Comparison of ENCODE assay signal across 8 cellular contexts in the genomic region with DNA sequence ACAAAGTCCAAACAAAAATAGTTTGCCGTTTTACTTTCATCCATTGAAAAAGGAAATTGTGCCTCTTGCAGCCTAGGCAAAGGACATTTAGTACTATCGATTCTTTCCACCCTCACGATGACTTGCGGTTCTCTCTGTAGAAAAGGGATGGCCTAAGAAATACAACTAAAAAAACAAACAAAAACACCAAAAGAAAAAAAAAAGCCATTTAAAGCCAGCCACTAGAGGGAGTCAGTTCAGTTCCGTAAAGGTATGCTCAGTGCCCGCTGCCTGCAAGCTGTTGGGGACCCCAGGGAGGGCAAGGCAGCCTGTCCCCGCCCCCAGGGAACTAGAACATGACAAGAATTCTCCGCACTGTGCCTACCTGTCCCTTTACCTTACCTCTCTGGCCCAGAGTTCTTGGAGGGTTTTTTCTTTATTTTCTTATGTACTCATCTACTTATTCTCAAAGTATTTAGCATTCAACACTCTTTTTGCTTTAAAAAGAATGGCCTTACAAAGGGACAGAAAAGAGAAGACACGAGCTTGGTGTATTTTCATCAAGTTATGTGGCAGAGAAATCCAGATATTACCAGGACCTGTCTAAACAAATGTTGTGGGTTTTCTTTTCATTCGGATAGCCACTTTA. TPM values are rescaled to one million over a fixed set of nuclear protein-coding genes. Genes with fewer than 3 reads are reported as not detected.
DNase-seq lines count a peak whose midpoint lies in the region; ATAC-seq and TF ChIP-seq lines count a peak whose summit lies in the region.

No MANE protein-coding gene starts in this region.

- H3K27ac ChIP-seq in HL-60 (replicated peaks): no peak overlapping the region

- no peaks in the 10 kb centered on the region for H3K36me3 Mint-ChIP-seq in MCF 10A (ENCODE audit: insufficient read depth, unreplicated experiment)
- no peaks in the 10 kb centered on the region for H3K36me3 Mint-ChIP-seq in stimulated activated naive B cell treated with anti-CD40 and anti-IgM and Interleukin-4, amounts not matched to agents 10 μg/mL and 1 μg/mL and 100 μg/mL, for 72 hours

- H3K27me3 Mint-ChIP-seq in MCF 10A (ENCODE audit: insufficient read depth, unreplicated experiment): no peaks in the 10 kb centered on the region
- H3K27me3 Mint-ChIP-seq in stimulated activated naive B cell treated with anti-CD40 and anti-IgM and Interleukin-4, amounts not matched to agents 10 μg/mL and 1 μg/mL and 100 μg/mL, for 72 hours: peaks cover 19 to 35% of the 10 kb centered on the region in 2 donors

- CTCF ChIA-PET in MCF 10A (lab: Yijun Ruan, JAX): interaction anchor here (0.6 to 5.1 kb wide), 24 partner anchors 9 to 1405 kb away, joined by 3 to 35 read pairs (median 5); no protein-coding TSS in a partner anchor

- TF ChIP-seq CTCF in HL-60 (IDR thresholded peaks at IDR 0.05; ENCODE audit: insufficient read depth, low read length) (peak; percentile 54), MCF 10A (IDR thresholded peaks at IDR 0.05; ENCODE audit: unreplicated experiment) (peak; percentile 66)

- ATAC-seq in SK-N-SH treated with all-trans-retinoic acid at 6 μM for 48 hours (peak; percentile 72), GM21515 (IDR thresholded peaks at IDR 0.05; ENCODE audit: unreplicated experiment) (no peak)
- peak; percentile 65 to 67 for ATAC-seq in stimulated activated naive B cell treated with anti-CD40 and anti-IgM and Interleukin-4, amounts not matched to agents 10 μg/mL and 1 μg/mL and 100 μg/mL, for 72 hours (replicated peaks)

- H3K27ac Mint-ChIP-seq in MCF 10A (ENCODE audit: low read depth, unreplicated experiment): peak overlapping the region; percentile 76
- H3K27ac Mint-ChIP-seq in stimulated activated naive B cell treated with anti-CD40 and anti-IgM and Interleukin-4, amounts not matched to agents 10 μg/mL and 1 μg/mL and 100 μg/mL, for 72 hours: no peak overlapping the region

- TSS peak; percentile 20 for BruUV-seq in MCF 10A (replicated peaks; lab: Mats Ljungman, UMichigan)

- DNase-seq in NCI-H345 treated with DMSO at 0.1 percent for 48 hours (lab: John Stamatoyannopoulos, UW; ENCODE audit: unreplicated experiment): peak; percentile 2
- DNase-seq in NCI-H345 (lab: John Stamatoyannopoulos, UW): no peak
- DNase-seq in HL-60 (ENCODE audit: low read depth in 1 of 2, low spot score in 1 of 2): peak; percentile 7 to 12
- DNase-seq in MCF 10A (ENCODE audit: unreplicated experiment): peak; percentile 57
- DNase-seq in kidney tubule cell (ENCODE audit: low spot score): peak; percentile 52
- peak; percentile 11 for DNase-seq in stimulated activated naive B cell treated with anti-CD40 and anti-IgM and Interleukin-4, amounts not matched to agents 10 μg/mL and 1 μg/mL and 100 μg/mL, for 72 hours

- POLR2A ChIA-PET in MCF 10A (lab: Yijun Ruan, JAX): interaction anchor here (0.7 to 1.9 kb wide), 4 partner anchors 9 to 33 kb away, joined by 3 to 10 read pairs (median 3); no protein-coding TSS in a partner anchor

- no peaks in the 10 kb centered on the region for H3K27me3 ChIP-seq in HL-60 (ENCODE audit: insufficient read depth, poor library complexity, severe bottlenecking)

- H3K4me3 ChIP-seq in HL-60 (replicated peaks; ENCODE audit: insufficient read depth, low read length): no peak overlapping the region

- no peak overlapping the region for H3K4me3 Mint-ChIP-seq in MCF 10A (ENCODE audit: unreplicated experiment)
- H3K4me3 Mint-ChIP-seq in stimulated activated naive B cell treated with anti-CD40 and anti-IgM and Interleukin-4, amounts not matched to agents 10 μg/mL and 1 μg/mL and 100 μg/mL, for 72 hours: no peak overlapping the region

- intact Hi-C loops in MCF 10A (cut with micrococcal nuclease): loop anchor here (1.0 to 5.0 kb wide), 2 partner anchors 21 to 377 kb away; no protein-coding TSS in a partner anchor

- H3K4me1 Mint-ChIP-seq in MCF 10A (ENCODE audit: insufficient read depth, unreplicated experiment): peaks cover 10% of the 10 kb centered on the region
- peaks cover 2 to 7% of the 10 kb centered on the region in 2 donors for H3K4me1 Mint-ChIP-seq in stimulated activated naive B cell treated with anti-CD40 and anti-IgM and Interleukin-4, amounts not matched to agents 10 μg/mL and 1 μg/mL and 100 μg/mL, for 72 hours

- no peaks in the 10 kb centered on the region for H3K9me3 Mint-ChIP-seq in MCF 10A (ENCODE audit: unreplicated experiment)
- H3K9me3 Mint-ChIP-seq in stimulated activated naive B cell treated with anti-CD40 and anti-IgM and Interleukin-4, amounts not matched to agents 10 μg/mL and 1 μg/mL and 100 μg/mL, for 72 hours: no peaks in the 10 kb centered on the region

TF ChIP-seq in SK-N-SH treated with all-trans-retinoic acid at 6 μM for 48 hours, 23 proteins besides CTCF, POLR2A, EP300 and RAD21:
- TF ChIP-seq, protein P1, sequence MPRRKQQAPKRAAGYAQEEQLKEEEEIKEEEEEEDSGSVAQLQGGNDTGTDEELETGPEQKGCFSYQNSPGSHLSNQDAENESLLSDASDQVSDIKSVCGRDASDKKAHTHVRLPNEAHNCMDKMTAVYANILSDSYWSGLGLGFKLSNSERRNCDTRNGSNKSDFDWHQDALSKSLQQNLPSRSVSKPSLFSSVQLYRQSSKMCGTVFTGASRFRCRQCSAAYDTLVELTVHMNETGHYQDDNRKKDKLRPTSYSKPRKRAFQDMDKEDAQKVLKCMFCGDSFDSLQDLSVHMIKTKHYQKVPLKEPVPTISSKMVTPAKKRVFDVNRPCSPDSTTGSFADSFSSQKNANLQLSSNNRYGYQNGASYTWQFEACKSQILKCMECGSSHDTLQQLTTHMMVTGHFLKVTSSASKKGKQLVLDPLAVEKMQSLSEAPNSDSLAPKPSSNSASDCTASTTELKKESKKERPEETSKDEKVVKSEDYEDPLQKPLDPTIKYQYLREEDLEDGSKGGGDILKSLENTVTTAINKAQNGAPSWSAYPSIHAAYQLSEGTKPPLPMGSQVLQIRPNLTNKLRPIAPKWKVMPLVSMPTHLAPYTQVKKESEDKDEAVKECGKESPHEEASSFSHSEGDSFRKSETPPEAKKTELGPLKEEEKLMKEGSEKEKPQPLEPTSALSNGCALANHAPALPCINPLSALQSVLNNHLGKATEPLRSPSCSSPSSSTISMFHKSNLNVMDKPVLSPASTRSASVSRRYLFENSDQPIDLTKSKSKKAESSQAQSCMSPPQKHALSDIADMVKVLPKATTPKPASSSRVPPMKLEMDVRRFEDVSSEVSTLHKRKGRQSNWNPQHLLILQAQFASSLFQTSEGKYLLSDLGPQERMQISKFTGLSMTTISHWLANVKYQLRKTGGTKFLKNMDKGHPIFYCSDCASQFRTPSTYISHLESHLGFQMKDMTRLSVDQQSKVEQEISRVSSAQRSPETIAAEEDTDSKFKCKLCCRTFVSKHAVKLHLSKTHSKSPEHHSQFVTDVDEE (CRISPR knock-in tag; IDR thresholded peaks at IDR 0.05): no peak
- TF ChIP-seq ISL1 (CRISPR knock-in tag; IDR thresholded peaks at IDR 0.05) (no peak), OSR1 (CRISPR knock-in tag; IDR thresholded peaks at IDR 0.05) (no peak), GLIS3 (CRISPR knock-in tag; IDR thresholded peaks at IDR 0.05) (no peak), ESRRG (CRISPR knock-in tag; IDR thresholded peaks at IDR 0.05) (no peak), ZFP3 (CRISPR knock-in tag; IDR thresholded peaks at IDR 0.05) (no peak), TCF4 (CRISPR knock-in tag; IDR thresholded peaks at IDR 0.05; ENCODE audit: borderline replicate concordance) (no peak), TOX (CRISPR knock-in tag; IDR thresholded peaks at IDR 0.05; ENCODE audit: borderline replicate concordance) (no peak), SNAI2 (CRISPR knock-in tag; IDR thresholded peaks at IDR 0.05) (no peak)
- TF ChIP-seq, protein P2, sequence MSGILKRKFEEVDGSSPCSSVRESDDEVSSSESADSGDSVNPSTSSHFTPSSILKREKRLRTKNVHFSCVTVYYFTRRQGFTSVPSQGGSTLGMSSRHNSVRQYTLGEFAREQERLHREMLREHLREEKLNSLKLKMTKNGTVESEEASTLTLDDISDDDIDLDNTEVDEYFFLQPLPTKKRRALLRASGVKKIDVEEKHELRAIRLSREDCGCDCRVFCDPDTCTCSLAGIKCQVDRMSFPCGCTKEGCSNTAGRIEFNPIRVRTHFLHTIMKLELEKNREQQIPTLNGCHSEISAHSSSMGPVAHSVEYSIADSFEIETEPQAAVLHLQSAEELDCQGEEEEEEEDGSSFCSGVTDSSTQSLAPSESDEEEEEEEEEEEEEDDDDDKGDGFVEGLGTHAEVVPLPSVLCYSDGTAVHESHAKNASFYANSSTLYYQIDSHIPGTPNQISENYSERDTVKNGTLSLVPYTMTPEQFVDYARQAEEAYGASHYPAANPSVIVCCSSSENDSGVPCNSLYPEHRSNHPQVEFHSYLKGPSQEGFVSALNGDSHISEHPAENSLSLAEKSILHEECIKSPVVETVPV (CRISPR knock-in tag; IDR thresholded peaks at IDR 0.05): no peak

RNA-seq across cellular contexts. Expression of gene NR2E3, which starts 29.9 kb away (rescaled TPM):
- 0.49 and 0.56 TPM in 2 replicates for total RNA-seq in MCF 10A (2022)
